In genomic region chr13:113493315-113493951, GRCh38 we compare ENCODE assay signal across 8 cellular contexts. TPM values are rescaled to one million over a fixed set of nuclear protein-coding genes. Genes with fewer than 3 reads are reported as not detected.
DNase-seq lines count a peak whose midpoint lies in the region; ATAC-seq and TF ChIP-seq lines count a peak whose summit lies in the region.

No MANE protein-coding gene starts in this region.

- no peak for TF ChIP-seq CTCF in epithelial cell of proximal tubule (conservative IDR thresholded peaks at IDR 0.05; ENCODE audit: low read depth, low read length)
- no peak for TF ChIP-seq CTCF in prostate gland (IDR thresholded peaks at IDR 0.05)

- DNase-seq in activated CD4-positive, CD25-positive, alpha-beta regulatory T cell treated with anti-CD3 and anti-CD28 coated beads, Interleukin-2, amount 50 U/mL, for 72 hours = no peak
- DNase-seq in SK-N-MC (ENCODE audit: low read depth, low spot score) (no peak), epithelial cell of proximal tubule (ENCODE audit: low read depth) (peak; percentile 94), prostate gland (ENCODE audit: low spot score) (peak; percentile 55), iPS-NIHi11 (ENCODE audit: low spot score) (no peak)

- H3K27me3 ChIP-seq in prostate gland (replicated peaks; ENCODE audit: insufficient read depth) = no peaks in the 10 kb centered on the region

- peak overlapping the region; percentile 49 for H3K4me3 ChIP-seq in SK-N-MC
- peak overlapping the region; percentile 20 for H3K4me3 ChIP-seq in epithelial cell of proximal tubule (ENCODE audit: low read depth, low read length)
- no peak overlapping the region for H3K4me3 ChIP-seq in prostate gland

- H3K36me3 ChIP-seq in SK-N-MC (ENCODE audit: insufficient read depth, low read length) = peaks cover 28% of the 10 kb centered on the region
- no peaks in the 10 kb centered on the region for H3K36me3 ChIP-seq in prostate gland

- intact Hi-C loops in prostate gland (cut with DNase I) = loop anchor here (10.0 kb wide), 1 partner anchor 339 kb away; the partner anchor contains the start of gene PROZ

- H3K9me3 ChIP-seq in SK-N-MC (ENCODE audit: low read depth, low read length) = no peaks in the 10 kb centered on the region
- H3K9me3 ChIP-seq in prostate gland = no peaks in the 10 kb centered on the region

- WGBS in prostate gland = 24% methylated on average over 5 of the region's 5 CpGs

- ATAC-seq in activated CD4-positive, CD25-positive, alpha-beta regulatory T cell treated with anti-CD3 and anti-CD28 coated beads, Interleukin-2, amount 50 U/mL, for 24 hours = peak; percentile 68 to 74
- ATAC-seq in HG03469 (IDR thresholded peaks at IDR 0.05; ENCODE audit: unreplicated experiment) (peak; percentile 25), HG02852 (IDR thresholded peaks at IDR 0.05; ENCODE audit: unreplicated experiment) (no peak)

- peaks cover 9% of the 10 kb centered on the region for H3K4me1 ChIP-seq in prostate gland (replicated peaks)

- H3K9ac ChIP-seq in SK-N-MC (ENCODE audit: insufficient read length) = peak overlapping the region; percentile 50

- TF ChIP-seq POLR2A in prostate gland (IDR thresholded peaks at IDR 0.05) = no peak

- peak overlapping the region; percentile 49 for H3K27ac ChIP-seq in SK-N-MC
- H3K27ac ChIP-seq in prostate gland = peak overlapping the region; percentile 19 to 38

RNA-seq across cellular contexts. Expression of gene DCUN1D2, which starts 2.9 kb away (rescaled TPM):
- total RNA-seq in epithelial cell of proximal tubule (8.1 and 8.7 TPM in 2 replicates), prostate gland (10 to 100 TPM; 11.0 to 48.0 TPM)

RNA-seq across cellular contexts. Expression of gene ADPRHL1, which starts 40.1 kb away (rescaled TPM):
- total RNA-seq in epithelial cell of proximal tubule (2.2 and 3.3 TPM in 2 replicates), prostate gland (1 to 10 TPM; 3.7 to 3.9 TPM)

Comparison
In these comparisons a context has a peak if more than half of its experiments do, and no peak if none do; other contexts are left out.
1. DNase-seq: peak in epithelial cell of proximal tubule (single experiment) and prostate gland (single experiment); none in activated CD4-positive, CD25-positive, alpha-beta regulatory T cell treated with anti-CD3 and anti-CD28 coated beads, Interleukin-2, amount 50 U/mL, for 72 hours (single experiment), SK-N-MC (single experiment) and iPS-NIHi11 (single experiment).
2. H3K4me3 ChIP-seq: peak in SK-N-MC (single experiment) and epithelial cell of proximal tubule (single experiment); none in prostate gland (0 of 2).